In genomic region chr13:37981932-37982331, GRCh38 we compare ENCODE assay signal across 20 cellular contexts.
A peak's percentile ranks its signal among the peaks of the same experiment; 100 is the strongest.
DNase-seq lines count a peak whose midpoint lies in the region; ATAC-seq and TF ChIP-seq lines count a peak whose summit lies in the region.
"Had no signal": no experiment of that assay in that cellular context is flagged by ENCODE, and none has a peak within 500 bp of the region (broad histone marks: within the 10 kb centered on the region; RNA-seq: fewer than 3 reads in every experiment).

No MANE protein-coding gene starts in this region.

- H4K8ac ChIP-seq in H9 (replicated peaks; ENCODE audit: insufficient read length, low read depth, low read length) (no peak overlapping the region), neuronal stem cell (ENCODE audit: low read depth, low read length) (no peak overlapping the region)

- H3K4me3 ChIP-seq in mucosa of descending colon (no peak overlapping the region), neuronal stem cell (ENCODE audit: low read length in 2 of 2) (no peak overlapping the region), upper lobe of right lung (no peak overlapping the region)
- H3K4me3 ChIP-seq: A549, GM23338, HAP-1 had no signal

- no peaks in the 10 kb centered on the region for H3K27me3 ChIP-seq in H9 (ENCODE audit: insufficient read depth, low read length)
- H3K27me3 ChIP-seq in neuronal stem cell (ENCODE audit: control insufficient read depth in 3 of 3, insufficient read depth in 3 of 3, low read depth in 1 of 3, low read length in 3 of 3), result no peaks in the 10 kb centered on the region
- no peaks in the 10 kb centered on the region for H3K27me3 ChIP-seq in upper lobe of right lung

- no peak overlapping the region for H3K23ac ChIP-seq in H9 (ENCODE audit: insufficient read length, low read depth, low read length)
- H3K23ac ChIP-seq in neuronal stem cell (ENCODE audit: low read depth, low read length, poor library complexity), result no peak overlapping the region

- H2BK5ac ChIP-seq in H9 (ENCODE audit: insufficient read length, low read length), result no peak overlapping the region
- H2BK5ac ChIP-seq in neuronal stem cell (ENCODE audit: low read length), result no peak overlapping the region

- ATAC-seq in left colon (peak; percentile 86), mucosa of descending colon (peak; percentile 62), upper lobe of right lung (no peak), omental fat pad (ENCODE audit: low FRiP score) (no peak)
- ATAC-seq: A549, GM23338 had no signal

- no peak overlapping the region for H3K9ac ChIP-seq in H9 (ENCODE audit: extremely low read depth, insufficient read length, low read length)
- no peak overlapping the region for H3K9ac ChIP-seq in neuronal stem cell (ENCODE audit: low read depth, low read length, poor library complexity)

- H3K27ac ChIP-seq in H9 (ENCODE audit: insufficient read length, low read depth, low read length) (no peak overlapping the region), neuronal stem cell (replicated peaks; ENCODE audit: low read length) (no peak overlapping the region), upper lobe of right lung (no peak overlapping the region)
- H3K27ac ChIP-seq: A549 had no signal

- H4K91ac ChIP-seq in H9 (ENCODE audit: insufficient read length, low read depth, low read length) (no peak overlapping the region), neuronal stem cell (ENCODE audit: low read depth, low read length, poor library complexity) (no peak overlapping the region)

- no peak for TF ChIP-seq CTCF in H9 (conservative IDR thresholded peaks at IDR 0.05)
- no peak for TF ChIP-seq CTCF in mucosa of descending colon (IDR thresholded peaks at IDR 0.05)
- TF ChIP-seq CTCF in upper lobe of right lung (IDR thresholded peaks at IDR 0.05), result no peak
- no peak for TF ChIP-seq CTCF in omental fat pad (IDR thresholded peaks at IDR 0.05)

- H3K4me2 ChIP-seq in H9 (ENCODE audit: insufficient read depth, insufficient read length, low read length), result no peak overlapping the region
- no peak overlapping the region for H3K4me2 ChIP-seq in neuronal stem cell (ENCODE audit: insufficient read depth, low read length, poor library complexity, severe bottlenecking)
- H3K4me2 ChIP-seq: A549, GM23338 had no signal

- H3K9me3 ChIP-seq in H9 (ENCODE audit: control insufficient read depth, low read depth, low read length) (no peaks in the 10 kb centered on the region), mucosa of descending colon (no peaks in the 10 kb centered on the region), neuronal stem cell (replicated peaks in 1 of 2; ENCODE audit: control insufficient read depth in 2 of 2, insufficient read depth in 1 of 2, low read depth in 1 of 2, low read length in 2 of 2) (no peaks in the 10 kb centered on the region), upper lobe of right lung (no peaks in the 10 kb centered on the region)
- H3K9me3 ChIP-seq: A549, HAP-1 had no signal

- no peaks in the 10 kb centered on the region for H3K23me2 ChIP-seq in H9 (ENCODE audit: insufficient read length, low read depth, low read length, poor library complexity, severe bottlenecking)

- no peak overlapping the region for H2AFZ ChIP-seq in H9 (ENCODE audit: low read length)
- H2AFZ ChIP-seq in neuronal stem cell (ENCODE audit: low read length), result peak overlapping the region; percentile 54
- H2AFZ ChIP-seq: GM23338 had no signal

- DNase-seq in H9, result no peak
- DNase-seq in left colon, result no peak
- peak in 1 of 3 donors; percentile 29 for DNase-seq in mucosa of descending colon
- no peak for DNase-seq in neuronal stem cell (ENCODE audit: low spot score)
- DNase-seq in upper lobe of right lung, result no peak
- DNase-seq in omental fat pad (ENCODE audit: low spot score), result no peak
- DNase-seq in T-helper 2 cell treated with Interferon-gamma antibody and Interleukin-4, amounts not matched to agents 5 μg/mL and 100 μg/mL, for 36 hours (ENCODE audit: low spot score), result no peak
- DNase-seq in activated CD4-positive, CD25-positive, alpha-beta regulatory T cell (lab: John Stamatoyannopoulos, UW), result no peak
- DNase-seq: 8988T; C1 segment of cervical spinal cord; Calu3; CD4-positive, alpha-beta memory T cell; COR-L47; DMS53; DMS79 treated with DMSO at 0.1 percent for 48 hours; GF-D8; HFFc6 had no signal

- H3K27me3 Mint-ChIP-seq in H9 (ENCODE audit: low read depth), result peaks cover 2% of the 10 kb centered on the region; the same call in 1 of the 2 replicates
- no peaks in the 10 kb centered on the region for H3K27me3 Mint-ChIP-seq in T-helper 2 cell treated with Interferon-gamma antibody and Interleukin-4, amounts not matched to agents 5 μg/mL and 100 μg/mL, for 36 hours (ENCODE audit: low read depth)
- H3K27me3 Mint-ChIP-seq: CD4-positive, alpha-beta memory T cell had no signal

- H3K18ac ChIP-seq in H9 (ENCODE audit: insufficient read length, low read depth, low read length) (no peak overlapping the region), neuronal stem cell (ENCODE audit: low read length) (no peak overlapping the region)

- H2BK120ac ChIP-seq in H9 (ENCODE audit: low read depth, low read length, poor library complexity, severe bottlenecking) (no peak overlapping the region), neuronal stem cell (ENCODE audit: low read depth, low read length) (no peak overlapping the region)

- H3K36me3 ChIP-seq in mucosa of descending colon (ENCODE audit: low read depth) (no peaks in the 10 kb centered on the region), neuronal stem cell (replicated peaks in 1 of 2; ENCODE audit: control insufficient read depth in 2 of 2, insufficient read depth in 2 of 2, low read length in 2 of 2) (no peaks in the 10 kb centered on the region), upper lobe of right lung (no peaks in the 10 kb centered on the region)
- H3K36me3 ChIP-seq: HAP-1 had no signal

- H2AK5ac ChIP-seq in H9 (ENCODE audit: insufficient read length, low read length) (no peak overlapping the region), neuronal stem cell (ENCODE audit: low read depth, low read length) (no peak overlapping the region)

- no peak overlapping the region for H4K5ac ChIP-seq in H9 (ENCODE audit: insufficient read length, low read depth, low read length)

- no peaks in the 10 kb centered on the region; a peak in 2 of 5 replicates for H3K9me3 Mint-ChIP-seq in H9
- no peaks in the 10 kb centered on the region for H3K9me3 Mint-ChIP-seq in T-helper 2 cell treated with Interferon-gamma antibody and Interleukin-4, amounts not matched to agents 5 μg/mL and 100 μg/mL, for 36 hours
- H3K9me3 Mint-ChIP-seq: GM23338, HFFc6 had no signal

- H3K56ac ChIP-seq in H9 (ENCODE audit: insufficient read length, low read depth, low read length), result no peak overlapping the region

- H3T11ph ChIP-seq in H9 (ENCODE audit: low read length), result no peak overlapping the region

- H3K4ac ChIP-seq in H9 (ENCODE audit: low read depth, low read length) (no peak overlapping the region), neuronal stem cell (ENCODE audit: low read length) (no peak overlapping the region)

- intact Hi-C loops in left colon (cut with DNase I, micrococcal nuclease) (no loop called here), mucosa of descending colon (cut with DNase I, micrococcal nuclease) (no loop called here), upper lobe of right lung (cut with DNase I) (no loop called here)

- H3K4me1 Mint-ChIP-seq in H9, result peaks cover 7 to 13% of the 10 kb centered on the region in 2 experiments
- H3K4me1 Mint-ChIP-seq in T-helper 2 cell treated with Interferon-gamma antibody and Interleukin-4, amounts not matched to agents 5 μg/mL and 100 μg/mL, for 36 hours (ENCODE audit: low read depth), result no peaks in the 10 kb centered on the region
- H3K4me1 Mint-ChIP-seq: CD4-positive, alpha-beta memory T cell had no signal

- H3K14ac ChIP-seq in H9 (ENCODE audit: insufficient read depth, low read length), result no peak overlapping the region
- H3K14ac ChIP-seq in neuronal stem cell (ENCODE audit: low read length), result no peak overlapping the region

- H3K4me3 Mint-ChIP-seq in H9, result no peak overlapping the region
- H3K4me3 Mint-ChIP-seq in T-helper 2 cell treated with Interferon-gamma antibody and Interleukin-4, amounts not matched to agents 5 μg/mL and 100 μg/mL, for 36 hours, result no peak overlapping the region
- H3K4me3 Mint-ChIP-seq: CD4-positive, alpha-beta memory T cell; GM23338; HFFc6 had no signal

- H3K36me3 Mint-ChIP-seq in H9 (ENCODE audit: insufficient read depth in 1 of 3, low read depth in 3 of 3), result no peaks in the 10 kb centered on the region
- no peaks in the 10 kb centered on the region for H3K36me3 Mint-ChIP-seq in T-helper 2 cell treated with Interferon-gamma antibody and Interleukin-4, amounts not matched to agents 5 μg/mL and 100 μg/mL, for 36 hours (ENCODE audit: low read depth)
- H3K36me3 Mint-ChIP-seq: CD4-positive, alpha-beta memory T cell had no signal

- H3K79me1 ChIP-seq in H9 (ENCODE audit: insufficient read depth, low read depth, low read length, poor library complexity, severe bottlenecking), result no peaks in the 10 kb centered on the region
- no peaks in the 10 kb centered on the region for H3K79me1 ChIP-seq in neuronal stem cell (ENCODE audit: low read depth, low read length)

- H2BK20ac ChIP-seq in H9 (ENCODE audit: low read depth, low read length, poor library complexity, severe bottlenecking), result no peak overlapping the region

- H3K4me1 ChIP-seq in H9 (ENCODE audit: insufficient read depth, low read length), result no peaks in the 10 kb centered on the region
- H3K4me1 ChIP-seq in mucosa of descending colon (ENCODE audit: low read depth), result no peaks in the 10 kb centered on the region
- peaks cover 0 to 2% of the 10 kb centered on the region in 2 donors for H3K4me1 ChIP-seq in neuronal stem cell (ENCODE audit: control insufficient read depth in 2 of 2, insufficient read depth in 1 of 2, low read depth in 1 of 2, low read length in 2 of 2)
- no peaks in the 10 kb centered on the region for H3K4me1 ChIP-seq in upper lobe of right lung
- H3K4me1 ChIP-seq: A549, HAP-1 had no signal

- no peaks in the 10 kb centered on the region for H3K79me2 ChIP-seq in H9 (ENCODE audit: insufficient read depth, low read length)

- H2BK12ac ChIP-seq in H9 (ENCODE audit: insufficient read length, low read depth, low read length) (no peak overlapping the region), neuronal stem cell (ENCODE audit: low read length) (no peak overlapping the region)

- H4K20me1 ChIP-seq in H9 (ENCODE audit: control insufficient read depth, insufficient read depth, insufficient read length), result no peaks in the 10 kb centered on the region

- H3K27ac Mint-ChIP-seq in H9, result peak overlapping the region in 2 of 3 experiments; percentile 49 to 61; a peak in 3 of 7 replicates
- H3K27ac Mint-ChIP-seq in T-helper 2 cell treated with Interferon-gamma antibody and Interleukin-4, amounts not matched to agents 5 μg/mL and 100 μg/mL, for 36 hours, result no peak overlapping the region
- H3K27ac Mint-ChIP-seq: CD4-positive, alpha-beta memory T cell; GM23338; HFFc6 had no signal

- no peak overlapping the region for H2BK15ac ChIP-seq in H9 (ENCODE audit: low read depth, low read length)
- no peak overlapping the region for H2BK15ac ChIP-seq in neuronal stem cell (ENCODE audit: low read length)

Comparison
In these comparisons a context has a peak if more than half of its experiments do, and no peak if none do; other contexts are left out.
1. ATAC-seq: peak in left colon (single experiment) and mucosa of descending colon (single experiment); none in upper lobe of right lung (single experiment) and omental fat pad (single experiment).